In the genomic region with DNA sequence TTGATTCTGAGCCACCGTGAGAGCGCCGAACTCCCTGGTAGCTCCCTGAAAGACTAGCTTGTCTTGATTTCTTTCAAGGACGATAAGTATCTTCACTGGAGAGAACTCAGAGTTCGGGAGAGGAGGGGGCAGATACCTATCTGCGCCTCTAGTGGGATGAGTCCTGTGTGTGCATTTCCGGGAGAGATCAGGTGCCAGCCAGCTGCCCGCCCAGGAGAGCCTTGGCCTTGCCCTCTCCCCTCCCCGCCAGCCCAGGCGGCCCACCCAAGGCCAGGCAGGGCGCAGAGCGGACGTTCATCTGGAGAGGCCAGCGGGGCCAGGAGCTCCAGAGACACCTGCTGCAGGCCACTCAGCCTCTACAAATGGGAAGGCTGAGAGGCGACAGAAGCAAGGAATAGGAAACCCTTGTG, we compare ENCODE assay signal across 9 cellular contexts. TPM values are rescaled to one million over a fixed set of nuclear protein-coding genes. Genes with fewer than 3 reads are reported as not detected.
DNase-seq lines count a peak whose midpoint lies in the region; ATAC-seq, FAIRE-seq and TF ChIP-seq lines count a peak whose summit lies in the region.
"Had no signal": no experiment of that assay in that cellular context is flagged by ENCODE, and none has a peak within 500 bp of the region (broad histone marks: within the 10 kb centered on the region; RNA-seq: fewer than 3 reads in every experiment).

No MANE protein-coding gene starts in this region.

- H3K27ac ChIP-seq in ACC112 (ENCODE audit: low read depth, low read length) = no peak overlapping the region
- H3K27ac ChIP-seq in GM12878 (ENCODE audit: control insufficient read depth, insufficient read depth) = no peak overlapping the region
- peak overlapping the region; percentile 98 to 99 (median 99) for H3K27ac ChIP-seq in thyroid gland

- H4K20me1 ChIP-seq in GM12878 (ENCODE audit: control insufficient read depth, insufficient read depth) = no peaks in the 10 kb centered on the region

- H3K4me1 ChIP-seq in ACC112 (ENCODE audit: control insufficient read depth, insufficient read depth, low read length, unreplicated experiment) = peaks cover 14% of the 10 kb centered on the region
- H3K4me1 ChIP-seq in GM12878 (ENCODE audit: control insufficient read depth, insufficient read depth, low read length) = no peaks in the 10 kb centered on the region; the same call in 1 of the 2 replicates
- peaks cover 54 to 61% of the 10 kb centered on the region in 2 donors for H3K4me1 ChIP-seq in thyroid gland

- peak; percentile 43 for ATAC-seq in GM12878
- ATAC-seq in left lobe of liver = peak; percentile 53

- RAD21 ChIA-PET in GM12878 (lab: Charles Lee; ENCODE audit: unreplicated experiment) = interaction anchor here (1.1 to 17.5 kb wide), 7 partner anchors 10 to 213 kb away, joined by 3 to 304 read pairs (median 6); no protein-coding TSS in a partner anchor

- in situ Hi-C loops in GM12878 (cut with MboI) (no loop called here), KBM-7 (cut with MboI; ENCODE audit: low pct_unique_long_range_greater_than_20kb, low sequenced_read_pairs) (no loop called here)

- WGBS in GM12878 (ENCODE audit: insufficient coverage, insufficient replicate concordance, low lambda C conversion rate, missing lambda C conversion rate) = 37% methylated on average over 15 of the region's 15 CpGs
- 16% methylated on average over 10 of the region's 15 CpGs; no CpG with 5 or more reads in 1 of the 2 donors for WGBS in thyroid gland, 2 donors

- SMC1A ChIA-PET in GM12878 (lab: Charles Lee; ENCODE audit: uncharacterized antibody, unreplicated experiment) = interaction anchor here (1.1 to 9.4 kb wide), 9 partner anchors 11 to 83 kb away, joined by 3 to 72 read pairs (median 8); no protein-coding TSS in a partner anchor

- no peak for TF ChIP-seq POLR2A in GM12878 (IDR thresholded peaks at IDR 0.05; ENCODE audit: low read depth, low read length)
- TF ChIP-seq POLR2A in thyroid gland (IDR thresholded peaks at IDR 0.05) = peak; percentile 56 to 80

- no peak for TF ChIP-seq RAD21 in GM12878 (IDR thresholded peaks at IDR 0.05; ENCODE audit: insufficient read depth, low read depth, low read length)

- H3K9ac ChIP-seq in GM12878 (ENCODE audit: control insufficient read depth, insufficient read depth, low read length) = no peak overlapping the region

- H3K4me3 ChIP-seq in ACC112 (ENCODE audit: low read depth, low read length) (peak overlapping the region; percentile 97), GM12878 (no peak overlapping the region), thyroid gland (replicated peaks in 1 of 3) (peak overlapping the region; percentile 87 to 99 (median 97))

- no peak for TF ChIP-seq EP300 in GM12878 (IDR thresholded peaks at IDR 0.05; ENCODE audit: borderline replicate concordance in 1 of 2, control insufficient read depth in 1 of 2, low read depth in 2 of 2, low read length in 2 of 2)

- intact Hi-C loops in GM12878 (cut with micrococcal nuclease; ENCODE audit: unreplicated experiment) = no loop called here
- intact Hi-C loops in thyroid gland (cut with DNase I) = no loop called here

- TF ChIP-seq CTCF in LNCAP (IDR thresholded peaks at IDR 0.05) (peak; percentile 7; the same call in 1 of the 2 replicates), GM12878 (IDR thresholded peaks at IDR 0.05 in 2 of 3, conservative IDR thresholded peaks at IDR 0.05 in 1 of 3; ENCODE audit: control insufficient read depth in 2 of 3, extremely low read depth in 1 of 3, insufficient read depth in 1 of 3, low read depth in 3 of 3, low read length in 3 of 3) (no peak), thyroid gland (IDR thresholded peaks at IDR 0.05) (peak in 2 of 6 experiments; percentile 14)

- POLR2A ChIA-PET in GM12878 (lab: Charles Lee) = interaction anchor here (0.8 to 4.7 kb wide), 8 partner anchors 9 to 76 kb away, joined by 3 to 43 read pairs (median 6); no protein-coding TSS in a partner anchor

- H3K9me3 ChIP-seq in GM12878 (replicated peaks; ENCODE audit: control insufficient read depth, insufficient read depth, low read length) = no peaks in the 10 kb centered on the region
- H3K9me3 ChIP-seq in thyroid gland = no peaks in the 10 kb centered on the region

- FAIRE-seq in GM12878 (lab: Jason Lieb, UNC) = no peak
- FAIRE-seq: GM18507 had no signal

- H3K4me2 ChIP-seq in GM12878 (ENCODE audit: control insufficient read depth, insufficient read depth) = no peak overlapping the region

- no TSS peak for BruUV-seq in GM12878 (replicated peaks; lab: Mats Ljungman, UMichigan)

- H3K79me2 ChIP-seq in ACC112 (ENCODE audit: control insufficient read depth, insufficient read depth, low read length, unreplicated experiment) (no peaks in the 10 kb centered on the region), GM12878 (ENCODE audit: control insufficient read depth, insufficient read depth, low read length) (no peaks in the 10 kb centered on the region)

- CTCF ChIA-PET in GM12878 (lab: Yijun Ruan, JAX) = interaction anchor here (0.8 to 21.0 kb wide), 8 partner anchors 12 to 98 kb away, joined by 3 to 401 read pairs (median 6); no protein-coding TSS in a partner anchor

- DNase-seq in GM12878 (ENCODE audit: low read depth, low spot score) (no peak), left lobe of liver (ENCODE audit: low spot score) (no peak), thyroid gland (peak; percentile 76 to 77), DMS 273 (lab: John Stamatoyannopoulos, UW; ENCODE audit: unreplicated experiment) (no peak), NCI-H1694 treated with DMSO at 0.1 percent for 48 hours (lab: John Stamatoyannopoulos, UW) (no peak), KBM-7 (no peak)

- H2AFZ ChIP-seq in ACC112 (ENCODE audit: low read length, unreplicated experiment) = peak overlapping the region; percentile 94
- no peak overlapping the region for H2AFZ ChIP-seq in GM12878 (ENCODE audit: control insufficient read depth, low read depth, low read length)

- H3K27me3 ChIP-seq in ACC112 (ENCODE audit: insufficient read depth, low read length) (no peaks in the 10 kb centered on the region), GM12878 (replicated peaks in 1 of 2; ENCODE audit: control insufficient read depth in 2 of 2, insufficient read depth in 2 of 2, low read length in 1 of 2) (peaks cover 2 to 24% of the 10 kb centered on the region in 2 experiments; a peak in 3 of 4 replicates), thyroid gland (no peaks in the 10 kb centered on the region)

- H3K36me3 ChIP-seq in ACC112 (ENCODE audit: insufficient read depth, low read length) (no peaks in the 10 kb centered on the region), GM12878 (ENCODE audit: control insufficient read depth in 2 of 2, insufficient read depth in 2 of 2, low read length in 1 of 2) (no peaks in the 10 kb centered on the region), thyroid gland (no peaks in the 10 kb centered on the region)

TF ChIP-seq in GM12878, 131 proteins besides CTCF, POLR2A, EP300 and RAD21:
- TF ChIP-seq, protein P1, sequence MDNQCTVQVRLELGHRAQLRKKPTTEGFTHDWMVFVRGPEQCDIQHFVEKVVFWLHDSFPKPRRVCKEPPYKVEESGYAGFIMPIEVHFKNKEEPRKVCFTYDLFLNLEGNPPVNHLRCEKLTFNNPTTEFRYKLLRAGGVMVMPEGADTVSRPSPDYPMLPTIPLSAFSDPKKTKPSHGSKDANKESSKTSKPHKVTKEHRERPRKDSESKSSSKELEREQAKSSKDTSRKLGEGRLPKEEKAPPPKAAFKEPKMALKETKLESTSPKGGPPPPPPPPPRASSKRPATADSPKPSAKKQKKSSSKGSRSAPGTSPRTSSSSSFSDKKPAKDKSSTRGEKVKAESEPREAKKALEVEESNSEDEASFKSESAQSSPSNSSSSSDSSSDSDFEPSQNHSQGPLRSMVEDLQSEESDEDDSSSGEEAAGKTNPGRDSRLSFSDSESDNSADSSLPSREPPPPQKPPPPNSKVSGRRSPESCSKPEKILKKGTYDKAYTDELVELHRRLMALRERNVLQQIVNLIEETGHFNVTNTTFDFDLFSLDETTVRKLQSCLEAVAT (IDR thresholded peaks at IDR 0.05) = 0 out of 2 replicates have a peak, but pooled peaks have one; percentile 18
- no peak for TF ChIP-seq CBX5 (IDR thresholded peaks at IDR 0.05; ENCODE audit: low read depth)

RNA-seq across cellular contexts. Expression of a gene that starts 1.0 kb away (rescaled TPM):
- total RNA-seq in GM12878 (2013; cell fraction: nucleolus; rRNA removed) = 23.0 and 25.8 TPM in 2 replicates
- total RNA-seq in GM12878 (2014; rRNA removed) (7.2 and 8.6 TPM in 2 replicates), GM12878 (2014; rRNA removed; fragmentation: Illumina TruSeq; extraction: Trizol) (7.5 and 7.6 TPM in 2 replicates), GM12878 (2021) (7.9 and 8.3 TPM in 2 replicates), left lobe of liver (21.2 TPM), thyroid gland (100 to 1,000 TPM; 367 to 494 (median 375) TPM)
- 0.46 TPM for polyA plus RNA-seq in GM12878 (2011; ENCODE audit: low read depth)
- polyA plus RNA-seq in GM12878 (2011; rRNA removed) (29.9 and 33.1 TPM in 2 replicates), GM12878 (2014; fragmentation: Illumina TruSeq; extraction: Trizol) (8.6 and 20.3 TPM in 2 replicates), GM12878 (2014; fragmentation: Nextera tagmentation; extraction: Ambion mirVana) (10 to 100 TPM in 1 of 2 experiments, 1 to 10 TPM in 1; 4.8 to 11.2 TPM), GM12878 (2014; rRNA removed) (12.6 and 15.6 TPM in 2 replicates), GM12878 (2016; fragmentation: Nextera tagmentation; extraction: Ambion mirVana) (10 to 100 TPM; 10.9 to 11.7 TPM)
- 20.0 and 26.2 TPM in 2 replicates for polyA plus RNA-seq in GM12878 (2011; cell fraction: cytosol; rRNA removed)
- 11.2 and 13.3 TPM in 2 replicates for polyA plus RNA-seq in GM12878 (2011; cell fraction: nucleus; rRNA removed)
- polyA plus RNA-seq in GM12878 (2012) = 0.14 and 0.84 TPM in 2 replicates
- polyA minus RNA-seq in GM12878 (2011; rRNA and poly(A)+ RNA removed) = 17.7 and 21.8 TPM in 2 replicates
- 6.4 and 9.1 TPM in 2 replicates for polyA minus RNA-seq in GM12878 (2011; cell fraction: cytosol; rRNA and poly(A)+ RNA removed)
- 2.8 and 5.3 TPM in 2 replicates for polyA minus RNA-seq in GM12878 (2011; cell fraction: nucleus; rRNA and poly(A)+ RNA removed)

Comparison
In these comparisons a context has a peak if more than half of its experiments do, and no peak if none do; other contexts are left out.
1. H3K27ac ChIP-seq: peak in thyroid gland (3 of 3); none in ACC112 (single experiment) and GM12878 (single experiment).
2. DNase-seq: peak in thyroid gland (2 of 2); none in GM12878 (single experiment), left lobe of liver (single experiment), DMS 273 (single experiment), NCI-H1694 treated with DMSO at 0.1 percent for 48 hours (single experiment) and KBM-7 (single experiment).
3. RNA of a gene that starts 1.0 kb away (total RNA-seq): 367 to 494 TPM in thyroid gland; 21.2 TPM in left lobe of liver (single experiment) and 7.2 to 25.8 TPM in GM12878; every median in the first group is over 10 times any median in the second.